Comparison of ENCODE assay signal across 9 cellular contexts in the genomic region with DNA sequence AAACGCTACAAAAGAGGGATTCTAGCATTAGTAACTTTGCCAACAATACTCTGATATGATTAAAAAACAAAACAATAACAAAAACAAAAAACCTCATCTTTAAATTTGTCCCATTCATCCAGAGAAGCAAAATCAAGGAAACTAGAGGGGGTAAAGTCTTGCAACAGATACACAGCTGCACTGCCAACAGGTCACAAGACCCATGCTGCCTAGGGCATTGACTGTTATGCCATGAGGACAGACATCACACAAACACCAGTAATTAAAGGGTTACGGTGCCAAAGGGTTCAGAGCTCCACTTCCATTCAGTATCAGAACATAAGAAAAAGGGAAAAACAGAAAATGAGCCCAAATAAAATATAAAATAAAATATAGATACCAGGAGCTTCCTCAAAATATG. TPM values are rescaled to one million over a fixed set of nuclear protein-coding genes. Genes with fewer than 3 reads are reported as not detected.
DNase-seq lines count a peak whose midpoint lies in the region; TF ChIP-seq lines count a peak whose summit lies in the region.
"Had no signal": no experiment of that assay in that cellular context is flagged by ENCODE, and none has a peak within 500 bp of the region (broad histone marks: within the 10 kb centered on the region; RNA-seq: fewer than 3 reads in every experiment).

No MANE protein-coding gene starts in this region.

- H3K4me3 ChIP-seq in testis (peak overlapping the region in 1 of 2 donors; percentile 95), vagina (peak overlapping the region in 1 of 2 donors; percentile 84)

- peak overlapping the region; percentile 93 for H3K27ac ChIP-seq in VCaP
- peak overlapping the region; percentile 87 to 97 for H3K27ac ChIP-seq in testis
- no peak overlapping the region for H3K27ac ChIP-seq in vagina

- H3K27ac Mint-ChIP-seq in activated naive CD4-positive, alpha-beta T cell treated with anti-CD3 and anti-CD28 coated beads, Interleukin-2, amount 10 ng/mL, durations not matched to agents 7 days and 5 days: peak overlapping the region; percentile 28

- no peak for TF ChIP-seq CTCF in VCaP (conservative IDR thresholded peaks at IDR 0.05)
- no peak for TF ChIP-seq CTCF in testis (IDR thresholded peaks at IDR 0.05)
- no peak for TF ChIP-seq CTCF in vagina (IDR thresholded peaks at IDR 0.05)

- H3K27me3 ChIP-seq in testis (no peaks in the 10 kb centered on the region), vagina (no peaks in the 10 kb centered on the region)

- intact Hi-C loops in testis (cut with DNase I; ENCODE audit: low total_unique reads): no loop called here
- intact Hi-C loops in vagina (cut with DNase I): no loop called here

- no peaks in the 10 kb centered on the region for H3K27me3 Mint-ChIP-seq in activated naive CD4-positive, alpha-beta T cell treated with anti-CD3 and anti-CD28 coated beads, Interleukin-2, amount 10 ng/mL, durations not matched to agents 7 days and 5 days

- H3K36me3 ChIP-seq in testis (ENCODE audit: low read depth, missing control alignments) (no peaks in the 10 kb centered on the region), vagina (no peaks in the 10 kb centered on the region)

- H3K36me3 Mint-ChIP-seq in activated naive CD4-positive, alpha-beta T cell treated with anti-CD3 and anti-CD28 coated beads, Interleukin-2, amount 10 ng/mL, durations not matched to agents 7 days and 5 days: peaks cover 9% of the 10 kb centered on the region

- H3K4me1 ChIP-seq in testis (peaks cover 26% of the 10 kb centered on the region), vagina (peaks cover 51% of the 10 kb centered on the region)

- peaks cover 46% of the 10 kb centered on the region for H3K4me1 Mint-ChIP-seq in activated naive CD4-positive, alpha-beta T cell treated with anti-CD3 and anti-CD28 coated beads, Interleukin-2, amount 10 ng/mL, durations not matched to agents 7 days and 5 days

- TF ChIP-seq POLR2A in testis (IDR thresholded peaks at IDR 0.05) (no peak), vagina (IDR thresholded peaks at IDR 0.05) (no peak)

- no peaks in the 10 kb centered on the region for H3K9me3 ChIP-seq in testis
- H3K9me3 ChIP-seq in vagina: no peaks in the 10 kb centered on the region

- no peaks in the 10 kb centered on the region for H3K9me3 Mint-ChIP-seq in activated naive CD4-positive, alpha-beta T cell treated with anti-CD3 and anti-CD28 coated beads, Interleukin-2, amount 10 ng/mL, durations not matched to agents 7 days and 5 days

- CTCF ChIA-PET in activated naive CD4-positive, alpha-beta T cell treated with anti-CD3 and anti-CD28 coated beads, Interleukin-2, amount 10 ng/mL, durations not matched to agents 7 days and 5 days (lab: Charles Lee): interaction anchor here (0.6 to 1.7 kb wide), 3 partner anchors 11 to 22 kb away, joined by 3 to 4 read pairs (median 4); no protein-coding TSS in a partner anchor

- in situ Hi-C loops in KBM-7 (cut with MboI; ENCODE audit: low pct_unique_long_range_greater_than_20kb, low sequenced_read_pairs): no loop called here

- 23 to 30% methylated on average over 2 of the region's 2 CpGs for WGBS in testis, 2 donors

- peak overlapping the region; percentile 89 for H3K4me3 Mint-ChIP-seq in activated naive CD4-positive, alpha-beta T cell treated with anti-CD3 and anti-CD28 coated beads, Interleukin-2, amount 10 ng/mL, durations not matched to agents 7 days and 5 days

- no peak for DNase-seq in activated naive CD4-positive, alpha-beta T cell treated with anti-CD3 and anti-CD28 coated beads, Interleukin-2, amount 10 ng/mL, durations not matched to agents 7 days and 5 days
- DNase-seq in activated naive CD4-positive, alpha-beta T cell treated with anti-CD3 and anti-CD28 coated beads, Interleukin-2, amount 50 U/mL, for 16 hours: no peak
- peak; percentile 80 for DNase-seq in foreskin melanocyte
- DNase-seq in testis: peak; percentile 68
- no peak for DNase-seq in NCI-H2196 treated with DMSO at 0.1 percent for 48 hours (lab: John Stamatoyannopoulos, UW; ENCODE audit: unreplicated experiment)
- DNase-seq in vagina (ENCODE audit: extremely low spot score in 2 of 2): no peak
- no peak for DNase-seq in KBM-7
- DNase-seq: NCI-H1092 had no signal

RNA-seq across cellular contexts. Expression of a gene that starts 1.6 kb away (rescaled TPM):
- total RNA-seq in testis (10 to 100 TPM; 45.7 to 52.6 TPM), vagina (30.9 TPM)
- polyA plus RNA-seq in testis (ENCODE audit: insufficient read depth, low read depth, low replicate concordance): 43.5 TPM

RNA-seq across cellular contexts. Expression of a gene that starts 52.6 kb away (rescaled TPM):
- total RNA-seq in testis (10 to 100 TPM; 87.2 to 93.7 TPM), vagina (67.0 TPM)
- polyA plus RNA-seq in testis (ENCODE audit: insufficient read depth, low read depth, low replicate concordance): 77.8 TPM

Comparison
In these comparisons a context has a peak if more than half of its experiments do, and no peak if none do; other contexts are left out.
1. DNase-seq: peak in foreskin melanocyte (single experiment) and testis (single experiment); none in activated naive CD4-positive, alpha-beta T cell treated with anti-CD3 and anti-CD28 coated beads, Interleukin-2, amount 10 ng/mL, durations not matched to agents 7 days and 5 days (single experiment), activated naive CD4-positive, alpha-beta T cell treated with anti-CD3 and anti-CD28 coated beads, Interleukin-2, amount 50 U/mL, for 16 hours (single experiment), NCI-H2196 treated with DMSO at 0.1 percent for 48 hours (single experiment), vagina (0 of 2) and KBM-7 (single experiment).